19 cellular contexts compared by ENCODE assay signal in the genomic region with DNA sequence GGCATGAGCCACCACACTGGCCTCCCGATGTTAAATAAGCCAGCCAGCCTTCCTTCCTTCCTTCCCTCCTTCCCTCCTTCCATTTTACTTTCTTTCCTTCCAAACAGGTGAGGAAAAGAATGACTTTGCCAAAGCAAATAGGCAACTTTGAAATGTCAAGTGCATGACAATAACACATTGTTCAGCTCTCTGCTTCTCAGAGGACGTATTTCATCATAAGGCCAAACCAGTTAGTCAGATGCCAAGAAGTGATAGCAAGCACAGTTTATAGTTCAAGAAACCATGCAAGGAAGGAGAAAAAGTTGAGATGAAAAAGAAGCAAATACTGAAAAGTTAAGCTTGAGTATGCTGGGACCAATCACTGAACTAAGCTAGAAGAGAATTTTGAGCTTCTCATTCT. TPM values are rescaled to one million over a fixed set of nuclear protein-coding genes. Genes with fewer than 3 reads are reported as not detected.
"Had no signal": no experiment of that assay in that cellular context is flagged by ENCODE, and none has a peak within 500 bp of the region (broad histone marks: within the 10 kb centered on the region; RNA-seq: fewer than 3 reads in every experiment).

No MANE protein-coding gene starts in this region.

- DNase-seq: activated B cell treated with CpG ODN at 0.5 μM for 24 hours; activated CD4-positive, alpha-beta T cell treated with anti-CD3 and anti-CD28 coated beads for 48 hours; activated CD8-positive, alpha-beta memory T cell treated with anti-CD3 and anti-CD28 coated beads, Interleukin-2, amount 50 U/mL, for 48 hours; activated gamma-delta T cell treated with Interleukin-2 at 50 U/mL for 16 hours; amygdala; brain microvascular endothelial cell; cerebellar nuclear complex; effector memory CD4-positive, alpha-beta T cell; gastrocnemius medialis; heart left ventricle; left colon; naive B cell; stimulated activated CD4-positive, alpha-beta T cell treated with anti-CD3 and anti-CD28 coated beads, Interleukin-1b, Interleukin-23, amount 100 ng/mL, for 48 hours; stimulated activated naive CD8-positive, alpha-beta T cell treated with anti-CD3 and anti-CD28 coated beads, Interleukin-15, amount 100 ng/mL, for 72 hours had no signal

- H3K4me2 ChIP-seq: neural progenitor cell had no signal

- H3K36me3 ChIP-seq: brain microvascular endothelial cell, gastrocnemius medialis, heart left ventricle, neural progenitor cell had no signal

- ATAC-seq: gastrocnemius medialis; heart left ventricle; left colon; sciatic nerve; stimulated activated naive CD8-positive, alpha-beta T cell treated with anti-CD3 and anti-CD28 coated beads, Interleukin-15, amount 100 ng/mL, for 72 hours had no signal

- H2AFZ ChIP-seq: neural progenitor cell had no signal

- H3K27ac ChIP-seq: brain microvascular endothelial cell, gastrocnemius medialis, heart left ventricle, neural progenitor cell had no signal

- H3K27me3 ChIP-seq: brain microvascular endothelial cell had no signal

- H3K9ac ChIP-seq: neural progenitor cell had no signal

- H3K9me3 ChIP-seq: gastrocnemius medialis, heart left ventricle had no signal

- H3K4me3 ChIP-seq: gastrocnemius medialis, heart left ventricle, lung, neural progenitor cell had no signal

- H3K4me1 ChIP-seq: gastrocnemius medialis had no signal

RNA-seq across cellular contexts. Expression of gene POU4F3, which starts 29.5 kb away (rescaled TPM):
- total RNA-seq: activated B cell treated with CpG ODN at 0.5 μM for 24 hours, fibroblast of lung, gastrocnemius medialis, left colon, osteocyte, sciatic nerve had no signal
